8 cellular contexts compared by ENCODE assay signal in the genomic region with DNA sequence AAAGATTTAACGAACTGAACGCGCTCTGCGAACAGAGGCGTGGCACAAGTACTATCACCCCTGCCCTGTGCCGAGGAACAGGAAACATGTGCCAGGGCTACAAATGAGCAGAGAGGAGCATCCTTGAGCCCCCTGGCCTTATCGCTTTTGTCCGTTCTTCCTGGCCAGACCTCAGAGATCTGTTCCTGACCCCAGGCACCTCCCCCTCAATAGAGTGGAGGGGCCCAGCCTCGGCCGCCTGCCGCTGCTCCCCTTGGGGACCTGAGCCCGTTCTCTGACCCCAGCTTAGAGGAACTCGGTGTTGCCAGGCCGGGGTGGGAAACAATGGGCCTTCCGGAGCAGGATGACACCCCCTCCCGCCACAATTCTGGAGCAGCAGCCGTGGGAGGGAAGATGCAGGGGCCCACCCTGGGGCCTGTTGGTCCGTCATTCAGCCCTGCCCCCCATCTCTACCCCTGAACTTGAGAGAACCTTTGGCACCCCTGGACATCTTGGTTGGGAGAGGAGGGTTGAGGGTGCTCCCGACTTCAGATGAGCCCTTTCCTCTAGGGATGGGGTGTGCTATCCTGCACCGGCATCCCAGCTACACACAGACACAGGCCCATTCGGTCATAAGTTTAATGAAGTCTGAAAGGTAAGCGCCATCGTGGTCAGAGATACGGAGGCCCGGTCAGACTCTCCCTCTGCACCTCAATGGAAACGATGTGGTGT. TPM values are rescaled to one million over a fixed set of nuclear protein-coding genes. Genes with fewer than 3 reads are reported as not detected.
DNase-seq lines count a peak whose midpoint lies in the region; ATAC-seq and TF ChIP-seq lines count a peak whose summit lies in the region.

No MANE protein-coding gene starts in this region.

- H3K9me3 Mint-ChIP-seq in chondrocyte (ENCODE audit: low read depth): no peaks in the 10 kb centered on the region
- no peaks in the 10 kb centered on the region for H3K9me3 Mint-ChIP-seq in stimulated activated naive CD8-positive, alpha-beta T cell treated with anti-CD3 and anti-CD28 coated beads, Interleukin-15, amount 100 ng/mL, for 72 hours

- H3K27ac ChIP-seq in BLaER1 (peak overlapping the region; percentile 98), VCaP (peak overlapping the region; percentile 91), psoas muscle (peak overlapping the region; percentile 93)

- no peaks in the 10 kb centered on the region for H3K27me3 Mint-ChIP-seq in chondrocyte (ENCODE audit: low read depth)
- H3K27me3 Mint-ChIP-seq in stimulated activated naive CD8-positive, alpha-beta T cell treated with anti-CD3 and anti-CD28 coated beads, Interleukin-15, amount 100 ng/mL, for 72 hours: no peaks in the 10 kb centered on the region

- peaks cover 32% of the 10 kb centered on the region for H4K20me1 ChIP-seq in BLaER1

- H3K27ac Mint-ChIP-seq in chondrocyte (ENCODE audit: unreplicated experiment): no peak overlapping the region
- H3K27ac Mint-ChIP-seq in stimulated activated naive CD8-positive, alpha-beta T cell treated with anti-CD3 and anti-CD28 coated beads, Interleukin-15, amount 100 ng/mL, for 72 hours: no peak overlapping the region

- H3K9me3 ChIP-seq in BLaER1 (no peaks in the 10 kb centered on the region), psoas muscle (no peaks in the 10 kb centered on the region)

- peaks cover 64% of the 10 kb centered on the region for H3K36me3 ChIP-seq in BLaER1
- H3K36me3 ChIP-seq in psoas muscle (ENCODE audit: insufficient read depth in 1 of 2, low read depth in 1 of 2): peaks cover 3 to 45% of the 10 kb centered on the region in 2 donors

- ATAC-seq in psoas muscle: no peak
- no peak for ATAC-seq in stimulated activated naive CD8-positive, alpha-beta T cell treated with anti-CD3 and anti-CD28 coated beads, Interleukin-15, amount 100 ng/mL, for 72 hours

- WGBS in psoas muscle, 3 donors: 12 to 14% (median 13%) methylated on average over 25 to 26 of the region's 26 CpGs

- H3K27me3 ChIP-seq in BLaER1 (no peaks in the 10 kb centered on the region), psoas muscle (ENCODE audit: insufficient read depth in 3 of 3, low read length in 2 of 3) (no peaks in the 10 kb centered on the region)

- peak overlapping the region; percentile 100 for H3K4me2 ChIP-seq in BLaER1

- H3K4me3 Mint-ChIP-seq in chondrocyte (ENCODE audit: unreplicated experiment): no peak overlapping the region
- H3K4me3 Mint-ChIP-seq in stimulated activated naive CD8-positive, alpha-beta T cell treated with anti-CD3 and anti-CD28 coated beads, Interleukin-15, amount 100 ng/mL, for 72 hours: no peak overlapping the region

- no peak for TF ChIP-seq CTCF in VCaP (conservative IDR thresholded peaks at IDR 0.05)
- TF ChIP-seq CTCF in foreskin fibroblast (IDR thresholded peaks at IDR 0.05; ENCODE audit: low read depth, low read length): no peak
- TF ChIP-seq CTCF in psoas muscle (IDR thresholded peaks at IDR 0.05): no peak
- TF ChIP-seq CTCF in chondrocyte (IDR thresholded peaks at IDR 0.05): no peak

- H3K4me1 ChIP-seq in BLaER1 (peaks cover 48% of the 10 kb centered on the region), psoas muscle (peaks cover 31% of the 10 kb centered on the region)

- H3K9ac ChIP-seq in BLaER1: peak overlapping the region; percentile 97

- intact Hi-C loops in psoas muscle (cut with DNase I): no loop called here

- peak; percentile 28 for DNase-seq in HK-2 (ENCODE audit: unreplicated experiment)
- DNase-seq in foreskin fibroblast: peak; percentile 55 to 75
- peak; percentile 66 to 84 for DNase-seq in psoas muscle
- no peak for DNase-seq in chondrocyte (ENCODE audit: low spot score)
- DNase-seq in epidermal melanocyte (ENCODE audit: insufficient read length, low spot score): no peak
- no peak for DNase-seq in stimulated activated naive CD8-positive, alpha-beta T cell treated with anti-CD3 and anti-CD28 coated beads, Interleukin-15, amount 100 ng/mL, for 72 hours

- peaks cover 5% of the 10 kb centered on the region for H3K36me3 Mint-ChIP-seq in chondrocyte (ENCODE audit: low read depth)

- H3K4me1 Mint-ChIP-seq in chondrocyte (ENCODE audit: low read depth): peaks cover 5% of the 10 kb centered on the region
- peaks cover 33% of the 10 kb centered on the region for H3K4me1 Mint-ChIP-seq in stimulated activated naive CD8-positive, alpha-beta T cell treated with anti-CD3 and anti-CD28 coated beads, Interleukin-15, amount 100 ng/mL, for 72 hours

- H3K4me3 ChIP-seq in BLaER1 (peak overlapping the region; percentile 77), foreskin fibroblast (ENCODE audit: low read depth in 1 of 2, low read length in 2 of 2) (peak overlapping the region; percentile 81 to 82), psoas muscle (peak overlapping the region; percentile 86)

RNA-seq across cellular contexts. Expression of gene NAA38, which starts 1.1 kb away (rescaled TPM):
- total RNA-seq in psoas muscle (10 to 100 TPM; 60.8 to 95.4 (median 73.3) TPM), chondrocyte (52.9 to 94.6 TPM (median 57.5 TPM) in 3 replicates)
- 100 to 1,000 TPM; 104 to 148 (median 109) TPM for polyA plus RNA-seq in psoas muscle

RNA-seq across cellular contexts. Expression of gene TMEM88, which starts 1.4 kb away (rescaled TPM):
- total RNA-seq in psoas muscle (10 to 100 TPM; 16.3 to 31.3 (median 19.0) TPM), chondrocyte (1.6 to 1.9 TPM (median 1.8 TPM) in 3 replicates)
- 10 to 100 TPM; 24.0 to 57.4 (median 42.6) TPM for polyA plus RNA-seq in psoas muscle

RNA-seq across cellular contexts. Expression of gene CYB5D1, which starts 1.6 kb away (rescaled TPM):
- total RNA-seq in psoas muscle (10 to 100 TPM in 2 of 4 donors, 1 to 10 TPM in 2; 9.9 to 11.9 (median 10.2) TPM), chondrocyte (6.9 to 10.5 TPM (median 8.6 TPM) in 3 replicates)
- 10 to 100 TPM in 2 of 3 donors, 1 to 10 TPM in 1; 7.1 to 31.7 (median 10.4) TPM for polyA plus RNA-seq in psoas muscle

RNA-seq across cellular contexts. Expression of gene KDM6B, which starts 22.2 kb away (rescaled TPM):
- total RNA-seq in psoas muscle (10 to 100 TPM; 11.8 to 26.0 (median 17.9) TPM), chondrocyte (36.6 to 38.2 TPM (median 37.4 TPM) in 3 replicates)
- 10 to 100 TPM in 1 of 3 donors, 1 to 10 TPM in 2; 2.8 to 16.6 (median 6.3) TPM for polyA plus RNA-seq in psoas muscle

RNA-seq across cellular contexts. Expression of gene CHD3, which starts 32.4 kb away (rescaled TPM):
- total RNA-seq in psoas muscle: 10 to 100 TPM in 1 of 4 donors, 1 to 10 TPM in 3; 5.8 to 13.1 (median 7.5) TPM
- polyA plus RNA-seq in psoas muscle: 1 to 10 TPM; 3.3 to 6.9 (median 6.8) TPM
- total RNA-seq in chondrocyte: 129 to 138 TPM (median 134 TPM) in 3 replicates

Comparison
In these comparisons a context has a peak if more than half of its experiments do, and no peak if none do; other contexts are left out.
1. DNase-seq: peak in HK-2 (single experiment), foreskin fibroblast (2 of 2) and psoas muscle (2 of 2); none in chondrocyte (single experiment), epidermal melanocyte (single experiment) and stimulated activated naive CD8-positive, alpha-beta T cell treated with anti-CD3 and anti-CD28 coated beads, Interleukin-15, amount 100 ng/mL, for 72 hours (0 of 2).
2. Peak in every context shown above with its lines, with median percentiles within 50 percentile points of each other: H3K27ac ChIP-seq and H3K4me3 ChIP-seq.